ENCODE assay signal across 26 cellular contexts in genomic region chrX:3231766-3232165, GRCh38.
DNase-seq lines count a peak whose midpoint lies in the region; ATAC-seq and TF ChIP-seq lines count a peak whose summit lies in the region.
"Had no signal": no experiment of that assay in that cellular context is flagged by ENCODE, and none has a peak within 500 bp of the region (broad histone marks: within the 10 kb centered on the region; RNA-seq: fewer than 3 reads in every experiment).

No MANE protein-coding gene starts in this region.

- peak overlapping the region; percentile 26 for H3K4me3 Mint-ChIP-seq in osteocyte (ENCODE audit: unreplicated experiment)
- H3K4me3 Mint-ChIP-seq in progenitor cell of endocrine pancreas (ENCODE audit: low read depth) = no peak overlapping the region
- H3K4me3 Mint-ChIP-seq: activated naive CD8-positive, alpha-beta T cell; stimulated activated naive CD8-positive, alpha-beta T cell treated with anti-CD3 and anti-CD28 coated beads, Interleukin-15, Interleukin-2, amounts not matched to agents 100 ng/mL and 50 ng/mL, for 24 hours; T-helper 2 cell treated with Interferon-gamma antibody and Interleukin-4, amounts not matched to agents 5 μg/mL and 100 μg/mL, for 36 hours had no signal

- CTCF ChIA-PET in IMR-90 (lab: Yijun Ruan, JAX) = no interaction called here

- POLR2A ChIA-PET in IMR-90 (lab: Charles Lee; ENCODE audit: unreplicated experiment) = no interaction called here

- no peak overlapping the region for H3K14ac ChIP-seq in IMR-90 (replicated peaks; ENCODE audit: low read depth, low read length)

- no peaks in the 10 kb centered on the region for H3K27me3 Mint-ChIP-seq in osteocyte (ENCODE audit: unreplicated experiment)
- no peaks in the 10 kb centered on the region for H3K27me3 Mint-ChIP-seq in progenitor cell of endocrine pancreas
- H3K27me3 Mint-ChIP-seq: activated naive CD8-positive, alpha-beta T cell; stimulated activated naive CD8-positive, alpha-beta T cell treated with anti-CD3 and anti-CD28 coated beads, Interleukin-15, Interleukin-2, amounts not matched to agents 100 ng/mL and 50 ng/mL, for 24 hours had no signal

- H3K4me3 ChIP-seq in IMR-90 (ENCODE audit: insufficient read depth, low read depth, low read length) (no peak overlapping the region), SJCRH30 (peak overlapping the region; percentile 43)
- H3K4me3 ChIP-seq: thoracic aorta, vagina had no signal

- no peaks in the 10 kb centered on the region for H3K79me1 ChIP-seq in IMR-90 (ENCODE audit: low read depth in 1 of 2, low read length in 2 of 2)

- H3K4me1 Mint-ChIP-seq in osteocyte (ENCODE audit: unreplicated experiment) = peaks cover 48% of the 10 kb centered on the region
- no peaks in the 10 kb centered on the region for H3K4me1 Mint-ChIP-seq in progenitor cell of endocrine pancreas (ENCODE audit: low read depth)

- no TSS peak for BruUV-seq in IMR-90 (replicated peaks; lab: Mats Ljungman, UMichigan)

- TF ChIP-seq POLR2A in IMR-90 (IDR thresholded peaks at IDR 0.05; ENCODE audit: low read depth, low read length) = no peak

- no peak overlapping the region; the same call in 1 of the 2 replicates for H3K4ac ChIP-seq in IMR-90 (ENCODE audit: low read depth, low read length)

- H3K9me3 ChIP-seq in IMR-90 (ENCODE audit: control insufficient read depth, insufficient read depth, low read length) (peaks cover 2% of the 10 kb centered on the region; the same call in 1 of the 2 replicates), SJCRH30 (replicated peaks) (peaks cover 2% of the 10 kb centered on the region; the same call in 1 of the 2 replicates)
- H3K9me3 ChIP-seq: thoracic aorta, vagina had no signal

- 25% methylated on average over 2 of the region's 7 CpGs; no CpG with 5 or more reads in 1 of the 2 experiments for WGBS in IMR-90 (ENCODE audit: extremely low coverage in 2 of 2, insufficient read length in 1 of 2), 2 experiments

- intact Hi-C loops in IMR-90 (cut with micrococcal nuclease) = no loop called here

- no peak overlapping the region for H3K9ac ChIP-seq in IMR-90 (ENCODE audit: low read depth, low read length)

- 0 out of 2 replicates have a peak overlapping the region, but pooled peaks have one; percentile 63 for H4K5ac ChIP-seq in IMR-90 (ENCODE audit: low read depth, low read length)

- DNase-seq in IMR-90 = no peak
- DNase-seq in SJCRH30 = peak; percentile 74 to 81
- DNase-seq in fibroblast of peridontal ligament (ENCODE audit: extremely low read depth) = peak; percentile 65
- DNase-seq in osteocyte (ENCODE audit: extremely low spot score, unreplicated experiment) = no peak
- DNase-seq in A172 (ENCODE audit: low spot score) = no peak
- no peak for DNase-seq in NCI-H2196 treated with DMSO at 0.1 percent for 48 hours (lab: John Stamatoyannopoulos, UW; ENCODE audit: unreplicated experiment)
- DNase-seq in progenitor cell of endocrine pancreas (ENCODE audit: low spot score, unreplicated experiment) = no peak
- DNase-seq: activated CD4-positive, alpha-beta T cell treated with anti-CD3 and anti-CD28 coated beads for 4 hours; activated CD8-positive, alpha-beta memory T cell treated with anti-CD3 and anti-CD28 coated beads for 24 hours; activated effector memory CD4-positive, alpha-beta T cell treated with Interleukin-2 at 50 U/mL for 16 hours; DMS53; foreskin keratinocyte; HCEC 1CT; KBM-7; MM.1S; NCI-H1436 treated with DMSO at 0.1 percent for 48 hours; NCI-H510A; PC-3 had no signal

- H3K4me1 ChIP-seq in IMR-90 (ENCODE audit: control insufficient read depth, insufficient read depth, low read length) (peaks cover 1% of the 10 kb centered on the region; the same call in 1 of the 2 replicates), SJCRH30 (peaks cover 16% of the 10 kb centered on the region)
- H3K4me1 ChIP-seq: foreskin keratinocyte, vagina had no signal

- H3K18ac ChIP-seq in IMR-90 (ENCODE audit: low read depth, low read length) = no peak overlapping the region

- no peak overlapping the region for H3K56ac ChIP-seq in IMR-90 (ENCODE audit: extremely low read depth, insufficient read depth, low read length)

- TF ChIP-seq CTCF in IMR-90 (conservative IDR thresholded peaks at IDR 0.05; ENCODE audit: low read depth, low read length) = no peak
- TF ChIP-seq CTCF in osteocyte (IDR thresholded peaks at IDR 0.05) = no peak
- TF ChIP-seq CTCF in progenitor cell of endocrine pancreas (IDR thresholded peaks at IDR 0.05; ENCODE audit: unreplicated experiment) = no peak

- H2BK15ac ChIP-seq in IMR-90 (ENCODE audit: low read depth, low read length) = no peak overlapping the region

- H3K23ac ChIP-seq in IMR-90 (ENCODE audit: low read depth, low read length) = no peak overlapping the region

- H3K9me1 ChIP-seq in IMR-90 (ENCODE audit: insufficient read depth, low read length) = no peaks in the 10 kb centered on the region; the same call in 1 of the 2 replicates

- H4K8ac ChIP-seq in IMR-90 (ENCODE audit: low read depth in 2 of 2, low read length in 2 of 2) = 0 out of 4 replicates have a peak overlapping the region, but pooled peaks of 1 of the 2 experiments have one; percentile 1

- H2BK20ac ChIP-seq in IMR-90 (ENCODE audit: low read depth, low read length) = no peak overlapping the region

- H4K20me1 ChIP-seq in IMR-90 (ENCODE audit: insufficient read depth, low read length) = no peaks in the 10 kb centered on the region

- H3K4me2 ChIP-seq in IMR-90 (ENCODE audit: low read depth, low read length) = no peak overlapping the region

- H2AFZ ChIP-seq in IMR-90 (replicated peaks; ENCODE audit: low read length, poor library complexity) = no peak overlapping the region

- H3K36me3 ChIP-seq in IMR-90 (ENCODE audit: control insufficient read depth, insufficient read depth, low read length) = no peaks in the 10 kb centered on the region
- no peaks in the 10 kb centered on the region for H3K36me3 ChIP-seq in SJCRH30
- H3K36me3 ChIP-seq: thoracic aorta, vagina had no signal

- dilution Hi-C loops in IMR-90 (cut with HindIII; ENCODE audit: low sequenced_read_pairs, unreplicated experiment) = no loop called here

- no peak overlapping the region for H2AK9ac ChIP-seq in IMR-90 (replicated peaks; ENCODE audit: low read depth, low read length, poor library complexity)

- H4K91ac ChIP-seq in IMR-90 (ENCODE audit: insufficient read depth, low read depth, low read length) = no peak overlapping the region

- H3K27me3 ChIP-seq in IMR-90 (ENCODE audit: control insufficient read depth, insufficient read depth, low read length) (no peaks in the 10 kb centered on the region), SJCRH30 (no peaks in the 10 kb centered on the region)
- H3K27me3 ChIP-seq: foreskin keratinocyte, vagina had no signal

- TF ChIP-seq RAD21 in IMR-90 (IDR thresholded peaks at IDR 0.05; ENCODE audit: low read length) = no peak

- no peak overlapping the region for H2BK5ac ChIP-seq in IMR-90 (ENCODE audit: low read depth, low read length, poor library complexity, severe bottlenecking)

- in situ Hi-C loops in IMR-90 (cut with MboI; ENCODE audit: low sequenced_read_pairs) = no loop called here

- H3K27ac Mint-ChIP-seq in osteocyte (ENCODE audit: unreplicated experiment) (peak overlapping the region; percentile 85), progenitor cell of endocrine pancreas (no peak overlapping the region)
- H3K27ac Mint-ChIP-seq: activated naive CD8-positive, alpha-beta T cell; stimulated activated naive CD8-positive, alpha-beta T cell treated with anti-CD3 and anti-CD28 coated beads, Interleukin-15, Interleukin-2, amounts not matched to agents 100 ng/mL and 50 ng/mL, for 24 hours; T-helper 2 cell treated with Interferon-gamma antibody and Interleukin-4, amounts not matched to agents 5 μg/mL and 100 μg/mL, for 36 hours had no signal

- H2AK5ac ChIP-seq in IMR-90 (ENCODE audit: low read depth, low read length) = no peak overlapping the region

- H3K27ac ChIP-seq in IMR-90 (ENCODE audit: insufficient read depth, low read length) (no peak overlapping the region), SJCRH30 (peak overlapping the region; percentile 90)
- H3K27ac ChIP-seq: foreskin keratinocyte, thoracic aorta, vagina, VCaP had no signal

- H2BK120ac ChIP-seq in IMR-90 (ENCODE audit: low read depth, low read length) = no peak overlapping the region

- H3K36me3 Mint-ChIP-seq in osteocyte (ENCODE audit: unreplicated experiment) = no peaks in the 10 kb centered on the region
- no peaks in the 10 kb centered on the region for H3K36me3 Mint-ChIP-seq in progenitor cell of endocrine pancreas (ENCODE audit: insufficient read depth)
- H3K36me3 Mint-ChIP-seq: activated naive CD8-positive, alpha-beta T cell had no signal

- no peak for ATAC-seq in IMR-90 (ENCODE audit: low read depth)
- no peak for ATAC-seq in GM19397 (IDR thresholded peaks at IDR 0.05; ENCODE audit: unreplicated experiment)
- ATAC-seq: foreskin keratinocyte, PC-3, Right ventricle myocardium inferior had no signal

- no peaks in the 10 kb centered on the region for H3K9me3 Mint-ChIP-seq in osteocyte (ENCODE audit: unreplicated experiment)
- H3K9me3 Mint-ChIP-seq in progenitor cell of endocrine pancreas (ENCODE audit: low read depth) = no peaks in the 10 kb centered on the region
- H3K9me3 Mint-ChIP-seq: stimulated activated naive CD8-positive, alpha-beta T cell treated with anti-CD3 and anti-CD28 coated beads, Interleukin-15, Interleukin-2, amounts not matched to agents 100 ng/mL and 50 ng/mL, for 24 hours; T-helper 2 cell treated with Interferon-gamma antibody and Interleukin-4, amounts not matched to agents 5 μg/mL and 100 μg/mL, for 36 hours had no signal

TF ChIP-seq in IMR-90, 13 proteins besides CTCF, POLR2A, EP300 and RAD21 (continues in another document):
- TF ChIP-seq ELK1 (IDR thresholded peaks at IDR 0.05; ENCODE audit: borderline replicate concordance, low read depth, low read length) (no peak), FOS (IDR thresholded peaks at IDR 0.05; ENCODE audit: low read depth, low read length) (no peak), MAZ (IDR thresholded peaks at IDR 0.05; ENCODE audit: borderline replicate concordance, low read depth, low read length) (no peak), MXI1 (IDR thresholded peaks at IDR 0.05; ENCODE audit: borderline replicate concordance, low read depth, low read length) (no peak), MAFK (IDR thresholded peaks at IDR 0.05; ENCODE audit: low read depth, low read length) (no peak), CHD1 (IDR thresholded peaks at IDR 0.05; ENCODE audit: low read depth, low read length) (no peak), SMC3 (IDR thresholded peaks at IDR 0.05; ENCODE audit: low read depth, low read length) (no peak), RCOR1 (IDR thresholded peaks at IDR 0.05; ENCODE audit: insufficient replicate concordance, low read length) (no peak)

Comparison
In these comparisons a context has a peak if more than half of its experiments do, and no peak if none do; other contexts are left out.
1. DNase-seq: peak in SJCRH30 (2 of 2) and fibroblast of peridontal ligament (single experiment); none in IMR-90 (single experiment), osteocyte (single experiment), A172 (single experiment), NCI-H2196 treated with DMSO at 0.1 percent for 48 hours (single experiment) and progenitor cell of endocrine pancreas (single experiment).